1 cellular context compared by ENCODE assay signal in the genomic region with DNA sequence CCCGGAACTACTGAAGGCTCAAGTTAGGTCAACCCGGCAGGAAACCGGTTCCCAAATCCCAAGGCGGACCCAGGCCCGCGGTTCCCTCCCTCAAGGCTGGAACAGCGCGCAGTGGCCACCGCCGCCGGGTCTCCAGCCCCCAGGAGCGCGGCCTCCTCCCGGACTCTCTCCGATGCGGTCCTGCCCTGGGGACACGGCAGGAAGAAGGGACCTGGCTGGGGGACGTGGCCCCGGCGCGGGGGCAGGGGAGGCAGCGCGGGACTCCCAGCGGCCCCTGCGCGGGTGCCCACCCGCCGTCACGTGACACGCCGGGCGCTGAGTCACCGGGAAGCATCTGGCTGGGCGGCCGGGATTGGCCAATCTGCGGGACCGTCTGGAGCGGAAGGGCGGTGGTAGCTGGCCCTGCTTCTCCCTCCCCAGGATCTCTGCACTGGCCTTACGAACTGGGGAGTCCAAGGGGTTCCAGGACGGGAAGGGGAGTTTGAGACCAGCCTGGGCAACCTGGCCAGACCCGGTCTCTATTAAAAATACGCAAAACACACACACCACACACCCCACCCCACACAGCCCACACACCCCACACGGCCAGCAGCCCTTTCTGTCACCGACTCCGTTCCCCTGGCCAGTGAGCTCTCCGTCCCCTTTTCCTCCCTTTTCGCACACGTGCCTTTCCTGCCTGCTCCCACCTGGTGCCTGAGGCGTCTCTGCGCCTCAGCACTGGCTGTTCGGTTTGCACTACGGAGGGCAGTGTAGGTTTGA.
TF ChIP-seq lines count a peak whose summit lies in the region.

No MANE protein-coding gene starts in this region.

TF ChIP-seq in HepG2, 621 proteins besides CTCF, POLR2A, EP300 and RAD21 (continued from another document and continues in another):
- TF ChIP-seq CBX2 (IDR thresholded peaks at IDR 0.05; ENCODE audit: low read depth, low read length) (no peak), CBX2 (CRISPR knock-in tag; IDR thresholded peaks at IDR 0.05; ENCODE audit: low read depth) (no peak), CCDC6 (CRISPR knock-in tag; IDR thresholded peaks at IDR 0.05) (no peak; the same call in 1 of the 2 replicates), POLR2G (IDR thresholded peaks at IDR 0.05; ENCODE audit: low read depth, low read length) (peak; percentile 94), SPEN (CRISPR knock-in tag; IDR thresholded peaks at IDR 0.05; ENCODE audit: low read depth) (peak; percentile 79), KDM2A (CRISPR knock-in tag; IDR thresholded peaks at IDR 0.05; ENCODE audit: borderline replicate concordance, low read depth) (peak; percentile 51; the same call in 1 of the 2 replicates), GPN1 (CRISPR knock-in tag; IDR thresholded peaks at IDR 0.05; ENCODE audit: borderline replicate concordance) (no peak), HNRNPH1 (optimal IDR thresholded peaks at IDR 0.05; ENCODE audit: low read depth, low read length) (no peak), ZNF382 (CRISPR knock-in tag; IDR thresholded peaks at IDR 0.05; ENCODE audit: borderline replicate concordance) (no peak), HNRNPUL1 (IDR thresholded peaks at IDR 0.05; ENCODE audit: low read depth, low read length) (no peak), ZNF768 (CRISPR knock-in tag; IDR thresholded peaks at IDR 0.05) (0 out of 2 replicates have a peak, but pooled peaks have one; percentile 0), CBX1 (IDR thresholded peaks at IDR 0.05; ENCODE audit: low read depth) (peak; percentile 61), GABPA (IDR thresholded peaks at IDR 0.05; ENCODE audit: low read depth, low read length) (peak; percentile 59), GABPA (CRISPR knock-in tag; IDR thresholded peaks at IDR 0.05; ENCODE audit: low read depth) (peak; percentile 76), ZNF777 (CRISPR knock-in tag; IDR thresholded peaks at IDR 0.05) (no peak; the same call in 1 of the 2 replicates), ZNF331 (CRISPR knock-in tag; IDR thresholded peaks at IDR 0.05) (peak; percentile 75; the same call in 1 of the 2 replicates), ZNF709 (CRISPR knock-in tag; IDR thresholded peaks at IDR 0.05) (peak; percentile 87), ZNF549 (CRISPR knock-in tag; IDR thresholded peaks at IDR 0.05) (no peak)
- TF ChIP-seq, protein P1, sequence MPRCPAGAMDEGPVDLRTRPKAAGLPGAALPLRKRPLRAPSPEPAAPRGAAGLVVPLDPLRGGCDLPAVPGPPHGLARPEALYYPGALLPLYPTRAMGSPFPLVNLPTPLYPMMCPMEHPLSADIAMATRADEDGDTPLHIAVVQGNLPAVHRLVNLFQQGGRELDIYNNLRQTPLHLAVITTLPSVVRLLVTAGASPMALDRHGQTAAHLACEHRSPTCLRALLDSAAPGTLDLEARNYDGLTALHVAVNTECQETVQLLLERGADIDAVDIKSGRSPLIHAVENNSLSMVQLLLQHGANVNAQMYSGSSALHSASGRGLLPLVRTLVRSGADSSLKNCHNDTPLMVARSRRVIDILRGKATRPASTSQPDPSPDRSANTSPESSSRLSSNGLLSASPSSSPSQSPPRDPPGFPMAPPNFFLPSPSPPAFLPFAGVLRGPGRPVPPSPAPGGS (CRISPR knock-in tag; IDR thresholded peaks at IDR 0.05): 0 out of 2 replicates have a peak, but pooled peaks have one; percentile 28
- TF ChIP-seq, protein P2, sequence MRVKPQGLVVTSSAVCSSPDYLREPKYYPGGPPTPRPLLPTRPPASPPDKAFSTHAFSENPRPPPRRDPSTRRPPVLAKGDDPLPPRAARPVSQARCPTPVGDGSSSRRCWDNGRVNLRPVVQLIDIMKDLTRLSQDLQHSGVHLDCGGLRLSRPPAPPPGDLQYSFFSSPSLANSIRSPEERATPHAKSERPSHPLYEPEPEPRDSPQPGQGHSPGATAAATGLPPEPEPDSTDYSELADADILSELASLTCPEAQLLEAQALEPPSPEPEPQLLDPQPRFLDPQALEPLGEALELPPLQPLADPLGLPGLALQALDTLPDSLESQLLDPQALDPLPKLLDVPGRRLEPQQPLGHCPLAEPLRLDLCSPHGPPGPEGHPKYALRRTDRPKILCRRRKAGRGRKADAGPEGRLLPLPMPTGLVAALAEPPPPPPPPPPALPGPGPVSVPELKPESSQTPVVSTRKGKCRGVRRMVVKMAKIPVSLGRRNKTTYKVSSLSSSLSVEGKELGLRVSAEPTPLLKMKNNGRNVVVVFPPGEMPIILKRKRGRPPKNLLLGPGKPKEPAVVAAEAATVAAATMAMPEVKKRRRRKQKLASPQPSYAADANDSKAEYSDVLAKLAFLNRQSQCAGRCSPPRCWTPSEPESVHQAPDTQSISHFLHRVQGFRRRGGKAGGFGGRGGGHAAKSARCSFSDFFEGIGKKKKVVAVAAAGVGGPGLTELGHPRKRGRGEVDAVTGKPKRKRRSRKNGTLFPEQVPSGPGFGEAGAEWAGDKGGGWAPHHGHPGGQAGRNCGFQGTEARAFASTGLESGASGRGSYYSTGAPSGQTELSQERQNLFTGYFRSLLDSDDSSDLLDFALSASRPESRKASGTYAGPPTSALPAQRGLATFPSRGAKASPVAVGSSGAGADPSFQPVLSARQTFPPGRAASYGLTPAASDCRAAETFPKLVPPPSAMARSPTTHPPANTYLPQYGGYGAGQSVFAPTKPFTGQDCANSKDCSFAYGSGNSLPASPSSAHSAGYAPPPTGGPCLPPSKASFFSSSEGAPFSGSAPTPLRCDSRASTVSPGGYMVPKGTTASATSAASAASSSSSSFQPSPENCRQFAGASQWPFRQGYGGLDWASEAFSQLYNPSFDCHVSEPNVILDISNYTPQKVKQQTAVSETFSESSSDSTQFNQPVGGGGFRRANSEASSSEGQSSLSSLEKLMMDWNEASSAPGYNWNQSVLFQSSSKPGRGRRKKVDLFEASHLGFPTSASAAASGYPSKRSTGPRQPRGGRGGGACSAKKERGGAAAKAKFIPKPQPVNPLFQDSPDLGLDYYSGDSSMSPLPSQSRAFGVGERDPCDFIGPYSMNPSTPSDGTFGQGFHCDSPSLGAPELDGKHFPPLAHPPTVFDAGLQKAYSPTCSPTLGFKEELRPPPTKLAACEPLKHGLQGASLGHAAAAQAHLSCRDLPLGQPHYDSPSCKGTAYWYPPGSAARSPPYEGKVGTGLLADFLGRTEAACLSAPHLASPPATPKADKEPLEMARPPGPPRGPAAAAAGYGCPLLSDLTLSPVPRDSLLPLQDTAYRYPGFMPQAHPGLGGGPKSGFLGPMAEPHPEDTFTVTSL (CRISPR knock-in tag; IDR thresholded peaks at IDR 0.05; ENCODE audit: borderline replicate concordance): 0 out of 2 replicates have a peak, but pooled peaks have one; percentile 14
- TF ChIP-seq, protein P3, sequence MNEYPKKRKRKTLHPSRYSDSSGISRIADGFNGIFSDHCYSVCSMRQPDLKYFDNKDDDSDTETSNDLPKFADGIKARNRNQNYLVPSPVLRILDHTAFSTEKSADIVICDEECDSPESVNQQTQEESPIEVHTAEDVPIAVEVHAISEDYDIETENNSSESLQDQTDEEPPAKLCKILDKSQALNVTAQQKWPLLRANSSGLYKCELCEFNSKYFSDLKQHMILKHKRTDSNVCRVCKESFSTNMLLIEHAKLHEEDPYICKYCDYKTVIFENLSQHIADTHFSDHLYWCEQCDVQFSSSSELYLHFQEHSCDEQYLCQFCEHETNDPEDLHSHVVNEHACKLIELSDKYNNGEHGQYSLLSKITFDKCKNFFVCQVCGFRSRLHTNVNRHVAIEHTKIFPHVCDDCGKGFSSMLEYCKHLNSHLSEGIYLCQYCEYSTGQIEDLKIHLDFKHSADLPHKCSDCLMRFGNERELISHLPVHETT (CRISPR knock-in tag; conservative IDR thresholded peaks at IDR 0.05): peak; percentile 83
- TF ChIP-seq, protein P4, sequence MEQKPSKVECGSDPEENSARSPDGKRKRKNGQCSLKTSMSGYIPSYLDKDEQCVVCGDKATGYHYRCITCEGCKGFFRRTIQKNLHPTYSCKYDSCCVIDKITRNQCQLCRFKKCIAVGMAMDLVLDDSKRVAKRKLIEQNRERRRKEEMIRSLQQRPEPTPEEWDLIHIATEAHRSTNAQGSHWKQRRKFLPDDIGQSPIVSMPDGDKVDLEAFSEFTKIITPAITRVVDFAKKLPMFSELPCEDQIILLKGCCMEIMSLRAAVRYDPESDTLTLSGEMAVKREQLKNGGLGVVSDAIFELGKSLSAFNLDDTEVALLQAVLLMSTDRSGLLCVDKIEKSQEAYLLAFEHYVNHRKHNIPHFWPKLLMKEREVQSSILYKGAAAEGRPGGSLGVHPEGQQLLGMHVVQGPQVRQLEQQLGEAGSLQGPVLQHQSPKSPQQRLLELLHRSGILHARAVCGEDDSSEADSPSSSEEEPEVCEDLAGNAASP (CRISPR knock-in tag; IDR thresholded peaks at IDR 0.05; ENCODE audit: borderline replicate concordance): peak; percentile 74
- TF ChIP-seq, protein P5, sequence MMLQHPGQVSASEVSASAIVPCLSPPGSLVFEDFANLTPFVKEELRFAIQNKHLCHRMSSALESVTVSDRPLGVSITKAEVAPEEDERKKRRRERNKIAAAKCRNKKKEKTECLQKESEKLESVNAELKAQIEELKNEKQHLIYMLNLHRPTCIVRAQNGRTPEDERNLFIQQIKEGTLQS (CRISPR knock-in tag; IDR thresholded peaks at IDR 0.05): peak; percentile 95
- TF ChIP-seq, protein P6, sequence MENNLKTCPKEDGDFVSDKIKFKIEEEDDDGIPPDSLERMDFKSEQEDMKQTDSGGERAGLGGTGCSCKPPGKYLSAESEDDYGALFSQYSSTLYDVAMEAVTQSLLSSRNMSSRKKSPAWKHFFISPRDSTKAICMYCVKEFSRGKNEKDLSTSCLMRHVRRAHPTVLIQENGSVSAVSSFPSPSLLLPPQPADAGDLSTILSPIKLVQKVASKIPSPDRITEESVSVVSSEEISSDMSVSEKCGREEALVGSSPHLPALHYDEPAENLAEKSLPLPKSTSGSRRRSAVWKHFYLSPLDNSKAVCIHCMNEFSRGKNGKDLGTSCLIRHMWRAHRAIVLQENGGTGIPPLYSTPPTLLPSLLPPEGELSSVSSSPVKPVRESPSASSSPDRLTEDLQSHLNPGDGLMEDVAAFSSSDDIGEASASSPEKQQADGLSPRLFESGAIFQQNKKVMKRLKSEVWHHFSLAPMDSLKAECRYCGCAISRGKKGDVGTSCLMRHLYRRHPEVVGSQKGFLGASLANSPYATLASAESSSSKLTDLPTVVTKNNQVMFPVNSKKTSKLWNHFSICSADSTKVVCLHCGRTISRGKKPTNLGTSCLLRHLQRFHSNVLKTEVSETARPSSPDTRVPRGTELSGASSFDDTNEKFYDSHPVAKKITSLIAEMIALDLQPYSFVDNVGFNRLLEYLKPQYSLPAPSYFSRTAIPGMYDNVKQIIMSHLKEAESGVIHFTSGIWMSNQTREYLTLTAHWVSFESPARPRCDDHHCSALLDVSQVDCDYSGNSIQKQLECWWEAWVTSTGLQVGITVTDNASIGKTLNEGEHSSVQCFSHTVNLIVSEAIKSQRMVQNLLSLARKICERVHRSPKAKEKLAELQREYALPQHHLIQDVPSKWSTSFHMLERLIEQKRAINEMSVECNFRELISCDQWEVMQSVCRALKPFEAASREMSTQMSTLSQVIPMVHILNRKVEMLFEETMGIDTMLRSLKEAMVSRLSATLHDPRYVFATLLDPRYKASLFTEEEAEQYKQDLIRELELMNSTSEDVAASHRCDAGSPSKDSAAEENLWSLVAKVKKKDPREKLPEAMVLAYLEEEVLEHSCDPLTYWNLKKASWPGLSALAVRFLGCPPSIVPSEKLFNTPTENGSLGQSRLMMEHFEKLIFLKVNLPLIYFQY (CRISPR knock-in tag; IDR thresholded peaks at IDR 0.05; ENCODE audit: borderline replicate concordance): 0 out of 2 replicates have a peak, but pooled peaks have one; percentile 21
- TF ChIP-seq, protein P7, sequence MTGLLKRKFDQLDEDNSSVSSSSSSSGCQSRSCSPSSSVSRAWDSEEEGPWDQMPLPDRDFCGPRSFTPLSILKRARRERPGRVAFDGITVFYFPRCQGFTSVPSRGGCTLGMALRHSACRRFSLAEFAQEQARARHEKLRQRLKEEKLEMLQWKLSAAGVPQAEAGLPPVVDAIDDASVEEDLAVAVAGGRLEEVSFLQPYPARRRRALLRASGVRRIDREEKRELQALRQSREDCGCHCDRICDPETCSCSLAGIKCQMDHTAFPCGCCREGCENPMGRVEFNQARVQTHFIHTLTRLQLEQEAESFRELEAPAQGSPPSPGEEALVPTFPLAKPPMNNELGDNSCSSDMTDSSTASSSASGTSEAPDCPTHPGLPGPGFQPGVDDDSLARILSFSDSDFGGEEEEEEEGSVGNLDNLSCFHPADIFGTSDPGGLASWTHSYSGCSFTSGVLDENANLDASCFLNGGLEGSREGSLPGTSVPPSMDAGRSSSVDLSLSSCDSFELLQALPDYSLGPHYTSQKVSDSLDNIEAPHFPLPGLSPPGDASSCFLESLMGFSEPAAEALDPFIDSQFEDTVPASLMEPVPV (CRISPR knock-in tag; IDR thresholded peaks at IDR 0.05): peak; percentile 90
- TF ChIP-seq, protein P8, sequence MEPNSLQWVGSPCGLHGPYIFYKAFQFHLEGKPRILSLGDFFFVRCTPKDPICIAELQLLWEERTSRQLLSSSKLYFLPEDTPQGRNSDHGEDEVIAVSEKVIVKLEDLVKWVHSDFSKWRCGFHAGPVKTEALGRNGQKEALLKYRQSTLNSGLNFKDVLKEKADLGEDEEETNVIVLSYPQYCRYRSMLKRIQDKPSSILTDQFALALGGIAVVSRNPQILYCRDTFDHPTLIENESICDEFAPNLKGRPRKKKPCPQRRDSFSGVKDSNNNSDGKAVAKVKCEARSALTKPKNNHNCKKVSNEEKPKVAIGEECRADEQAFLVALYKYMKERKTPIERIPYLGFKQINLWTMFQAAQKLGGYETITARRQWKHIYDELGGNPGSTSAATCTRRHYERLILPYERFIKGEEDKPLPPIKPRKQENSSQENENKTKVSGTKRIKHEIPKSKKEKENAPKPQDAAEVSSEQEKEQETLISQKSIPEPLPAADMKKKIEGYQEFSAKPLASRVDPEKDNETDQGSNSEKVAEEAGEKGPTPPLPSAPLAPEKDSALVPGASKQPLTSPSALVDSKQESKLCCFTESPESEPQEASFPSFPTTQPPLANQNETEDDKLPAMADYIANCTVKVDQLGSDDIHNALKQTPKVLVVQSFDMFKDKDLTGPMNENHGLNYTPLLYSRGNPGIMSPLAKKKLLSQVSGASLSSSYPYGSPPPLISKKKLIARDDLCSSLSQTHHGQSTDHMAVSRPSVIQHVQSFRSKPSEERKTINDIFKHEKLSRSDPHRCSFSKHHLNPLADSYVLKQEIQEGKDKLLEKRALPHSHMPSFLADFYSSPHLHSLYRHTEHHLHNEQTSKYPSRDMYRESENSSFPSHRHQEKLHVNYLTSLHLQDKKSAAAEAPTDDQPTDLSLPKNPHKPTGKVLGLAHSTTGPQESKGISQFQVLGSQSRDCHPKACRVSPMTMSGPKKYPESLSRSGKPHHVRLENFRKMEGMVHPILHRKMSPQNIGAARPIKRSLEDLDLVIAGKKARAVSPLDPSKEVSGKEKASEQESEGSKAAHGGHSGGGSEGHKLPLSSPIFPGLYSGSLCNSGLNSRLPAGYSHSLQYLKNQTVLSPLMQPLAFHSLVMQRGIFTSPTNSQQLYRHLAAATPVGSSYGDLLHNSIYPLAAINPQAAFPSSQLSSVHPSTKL (CRISPR knock-in tag; IDR thresholded peaks at IDR 0.05): peak; percentile 58; the same call in 1 of the 2 replicates
- TF ChIP-seq, protein P9, sequence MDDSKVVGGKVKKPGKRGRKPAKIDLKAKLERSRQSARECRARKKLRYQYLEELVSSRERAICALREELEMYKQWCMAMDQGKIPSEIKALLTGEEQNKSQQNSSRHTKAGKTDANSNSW (CRISPR knock-in tag; IDR thresholded peaks at IDR 0.05; ENCODE audit: borderline replicate concordance): no peak
- TF ChIP-seq, protein P10, sequence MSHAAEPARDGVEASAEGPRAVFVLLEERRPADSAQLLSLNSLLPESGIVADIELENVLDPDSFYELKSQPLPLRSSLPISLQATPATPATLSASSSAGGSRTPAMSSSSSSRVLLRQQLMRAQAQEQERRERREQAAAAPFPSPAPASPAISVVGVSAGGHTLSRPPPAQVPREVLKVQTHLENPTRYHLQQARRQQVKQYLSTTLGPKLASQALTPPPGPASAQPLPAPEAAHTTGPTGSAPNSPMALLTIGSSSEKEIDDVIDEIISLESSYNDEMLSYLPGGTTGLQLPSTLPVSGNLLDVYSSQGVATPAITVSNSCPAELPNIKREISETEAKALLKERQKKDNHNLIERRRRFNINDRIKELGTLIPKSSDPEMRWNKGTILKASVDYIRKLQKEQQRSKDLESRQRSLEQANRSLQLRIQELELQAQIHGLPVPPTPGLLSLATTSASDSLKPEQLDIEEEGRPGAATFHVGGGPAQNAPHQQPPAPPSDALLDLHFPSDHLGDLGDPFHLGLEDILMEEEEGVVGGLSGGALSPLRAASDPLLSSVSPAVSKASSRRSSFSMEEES (CRISPR knock-in tag; IDR thresholded peaks at IDR 0.05): peak; percentile 86
